ENCODE assay signal across 1 cellular context in the genomic region with DNA sequence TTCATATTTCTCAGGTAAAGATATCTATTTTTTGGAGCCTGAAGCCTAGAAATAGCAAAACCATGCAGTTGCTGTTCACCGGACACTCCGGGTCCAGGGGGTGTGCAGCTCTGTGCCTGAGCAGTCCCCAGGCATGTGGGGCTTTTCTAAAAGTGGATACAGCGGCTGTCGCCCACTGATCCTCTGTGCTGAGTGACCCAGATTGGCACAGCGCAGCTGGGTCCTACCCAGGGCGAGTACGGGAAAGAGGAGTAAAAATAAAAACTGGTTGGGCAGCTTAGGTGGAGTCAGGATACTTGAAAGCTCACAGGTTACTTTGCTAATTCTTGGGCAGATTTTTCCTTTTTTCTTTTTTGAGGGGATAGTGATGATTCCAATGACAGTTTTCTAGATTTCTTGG.
TF ChIP-seq lines count a peak whose summit lies in the region.

No MANE protein-coding gene starts in this region.

TF ChIP-seq in GM23338, 12 proteins besides CTCF, POLR2A, EP300 and RAD21 (continued from another document):
- TF ChIP-seq ZNF462 (CRISPR knock-in tag; IDR thresholded peaks at IDR 0.05): no peak
- no peak for TF ChIP-seq REST (IDR thresholded peaks at IDR 0.05; ENCODE audit: unreplicated experiment)
